ENCODE assay signal across 34 cellular contexts in the genomic region with DNA sequence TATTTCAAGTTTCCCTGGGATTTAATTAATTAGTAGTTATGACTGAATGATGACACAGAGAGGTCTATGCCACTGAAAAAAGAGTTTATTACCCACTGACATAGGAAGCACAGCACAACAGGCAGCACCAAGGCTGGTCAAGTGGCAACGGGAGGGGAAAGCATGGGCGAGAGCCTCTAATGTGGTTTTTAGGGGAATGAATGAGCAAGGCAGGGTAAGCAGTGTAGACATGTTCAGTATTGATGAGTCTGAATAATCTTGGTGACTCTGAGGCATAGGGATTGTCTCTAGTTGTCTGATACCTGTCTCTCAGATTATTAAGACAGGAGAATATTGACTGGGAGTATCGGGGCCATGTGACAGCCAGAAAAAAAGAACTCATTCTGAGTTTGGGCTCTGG.
"Had no signal": no experiment of that assay in that cellular context is flagged by ENCODE, and none has a peak within 500 bp of the region (broad histone marks: within the 10 kb centered on the region; RNA-seq: fewer than 3 reads in every experiment).

No MANE protein-coding gene starts in this region.

- H3K4me3 Mint-ChIP-seq: activated naive CD4-positive, alpha-beta T cell treated with anti-CD3 and anti-CD28 coated beads for 36 hours; activated naive CD4-positive, alpha-beta T cell treated with anti-CD3 and anti-CD28 coated beads, Interleukin-2, amount 10 ng/mL, durations not matched to agents 7 days and 5 days; activated naive CD4-positive, alpha-beta T cell treated with anti-CD3 and anti-CD28 coated beads, Interleukin-2, amount 50 U/mL, for 24 hours; activated naive CD8-positive, alpha-beta T cell; activated naive CD8-positive, alpha-beta T cell treated with anti-CD3 and anti-CD28 coated beads, Interleukin-2, amount 10 ng/mL, durations not matched to agents 7 days and 5 days; activated T-cell treated with anti-CD3 and anti-CD28 coated beads, Interleukin-2, amount 50 U/mL, for 24 hours; activated T-cell treated with anti-CD3 and anti-CD28 coated beads, Interleukin-2, amount 50 U/mL, for 4 hours; activated T-cell treated with anti-CD3 and anti-CD28 coated beads, Interleukin-2, amount 50 U/mL, for 72 hours; activated T-helper 1 cell treated with anti-CD3 and anti-CD28 coated beads, Interleukin-12 subunit alpha, Interleukin-12 subunit beta, Interleukin-2, Interleukin-4 antibody, amounts not matched to agents 30 ng/mL and 10 ng/mL and 1 ng/mL, durations not matched to agents 14 hours and 24 hours and 36 hours; activated T-helper 17 cell treated with anti-CD3 and anti-CD28 coated beads, Interleukin-2, amount 50 U/mL, for 72 hours; brain; central memory CD8-positive, alpha-beta T cell had no signal

- H3K9me3 Mint-ChIP-seq: activated naive CD4-positive, alpha-beta T cell treated with anti-CD3 and anti-CD28 coated beads for 36 hours; activated naive CD4-positive, alpha-beta T cell treated with anti-CD3 and anti-CD28 coated beads, Interleukin-2, amount 10 ng/mL, durations not matched to agents 7 days and 5 days; activated naive CD4-positive, alpha-beta T cell treated with anti-CD3 and anti-CD28 coated beads, Interleukin-2, amount 50 U/mL, for 24 hours; activated naive CD4-positive, alpha-beta T cell treated with anti-CD3 and anti-CD28 coated beads, Interleukin-2, amount 50 U/mL, for 72 hours; activated naive CD8-positive, alpha-beta T cell treated with anti-CD3 and anti-CD28 coated beads, Interleukin-2, amount 10 ng/mL, durations not matched to agents 7 days and 5 days; activated T-cell treated with anti-CD3 and anti-CD28 coated beads, Interleukin-2, amount 50 U/mL, for 24 hours; activated T-cell treated with anti-CD3 and anti-CD28 coated beads, Interleukin-2, amount 50 U/mL, for 4 hours; activated T-cell treated with anti-CD3 and anti-CD28 coated beads, Interleukin-2, amount 50 U/mL, for 72 hours; activated T-helper 1 cell treated with anti-CD3 and anti-CD28 coated beads, Interleukin-12 subunit alpha, Interleukin-12 subunit beta, Interleukin-2, Interleukin-4 antibody, amounts not matched to agents 30 ng/mL and 10 ng/mL and 1 ng/mL, durations not matched to agents 14 hours and 24 hours and 36 hours; activated T-helper 17 cell treated with anti-CD3 and anti-CD28 coated beads, Interleukin-2, amount 50 U/mL, for 72 hours; activated T-helper 2 cell treated with anti-CD3 and anti-CD28 coated beads, Interferon-gamma antibody, Interleukin-2, Interleukin-4, amounts not matched to agents 10 μg/mL and 5 μg/mL and 100 μg/mL, durations not matched to agents 14 hours and 24 hours and 36 hours; brain; central memory CD8-positive, alpha-beta T cell had no signal

- ATAC-seq: activated T-cell treated with anti-CD3 and anti-CD28 coated beads, Interleukin-2, amount 50 U/mL, for 72 hours; activated T-helper 17 cell treated with anti-CD3 and anti-CD28 coated beads, Interleukin-2, amount 50 U/mL, for 72 hours; body of pancreas had no signal

- H3K36me3 Mint-ChIP-seq: activated naive CD4-positive, alpha-beta T cell treated with anti-CD3 and anti-CD28 coated beads, Interleukin-2, amount 10 ng/mL, durations not matched to agents 7 days and 5 days; activated naive CD4-positive, alpha-beta T cell treated with anti-CD3 and anti-CD28 coated beads, Interleukin-2, amount 50 U/mL, for 24 hours; activated naive CD4-positive, alpha-beta T cell treated with anti-CD3 and anti-CD28 coated beads, Interleukin-2, amount 50 U/mL, for 72 hours; activated naive CD8-positive, alpha-beta T cell; activated naive CD8-positive, alpha-beta T cell treated with anti-CD3 and anti-CD28 coated beads, Interleukin-2, amount 10 ng/mL, durations not matched to agents 7 days and 5 days; brain had no signal

- H3K4me1 Mint-ChIP-seq: activated naive CD4-positive, alpha-beta T cell treated with anti-CD3 and anti-CD28 coated beads, Interleukin-2, amount 10 ng/mL, durations not matched to agents 7 days and 5 days; activated naive CD4-positive, alpha-beta T cell treated with anti-CD3 and anti-CD28 coated beads, Interleukin-2, amount 50 U/mL, for 24 hours; activated naive CD8-positive, alpha-beta T cell treated with anti-CD3 and anti-CD28 coated beads, Interleukin-2, amount 10 ng/mL, durations not matched to agents 7 days and 5 days; activated T-helper 17 cell treated with anti-CD3 and anti-CD28 coated beads, Interleukin-2, amount 50 U/mL, for 72 hours; brain; central memory CD8-positive, alpha-beta T cell had no signal

- H3K27ac Mint-ChIP-seq: activated naive CD4-positive, alpha-beta T cell treated with anti-CD3 and anti-CD28 coated beads for 36 hours; activated naive CD4-positive, alpha-beta T cell treated with anti-CD3 and anti-CD28 coated beads, Interleukin-2, amount 10 ng/mL, durations not matched to agents 7 days and 5 days; activated naive CD4-positive, alpha-beta T cell treated with anti-CD3 and anti-CD28 coated beads, Interleukin-2, amount 50 U/mL, for 24 hours; activated naive CD4-positive, alpha-beta T cell treated with anti-CD3 and anti-CD28 coated beads, Interleukin-2, amount 50 U/mL, for 72 hours; activated naive CD8-positive, alpha-beta T cell; activated naive CD8-positive, alpha-beta T cell treated with anti-CD3 and anti-CD28 coated beads, Interleukin-2, amount 10 ng/mL, durations not matched to agents 7 days and 5 days; activated T-cell treated with anti-CD3 and anti-CD28 coated beads, Interleukin-2, amount 50 U/mL, for 24 hours; activated T-cell treated with anti-CD3 and anti-CD28 coated beads, Interleukin-2, amount 50 U/mL, for 72 hours; activated T-helper 1 cell treated with anti-CD3 and anti-CD28 coated beads, Interleukin-12 subunit alpha, Interleukin-12 subunit beta, Interleukin-2, Interleukin-4 antibody, amounts not matched to agents 30 ng/mL and 10 ng/mL and 1 ng/mL, durations not matched to agents 14 hours and 24 hours and 36 hours; activated T-helper 17 cell treated with anti-CD3 and anti-CD28 coated beads, Interleukin-2, amount 50 U/mL, for 72 hours; activated T-helper 2 cell treated with anti-CD3 and anti-CD28 coated beads, Interferon-gamma antibody, Interleukin-2, Interleukin-4, amounts not matched to agents 10 μg/mL and 5 μg/mL and 100 μg/mL, durations not matched to agents 14 hours and 24 hours and 36 hours; brain had no signal

- DNase-seq: activated effector memory CD4-positive, alpha-beta T cell treated with anti-CD3 and anti-CD28 coated beads, Interleukin-2, amount 50 U/mL, for 16 hours; activated effector memory CD4-positive, alpha-beta T cell treated with Interleukin-2 at 50 U/mL for 16 hours; activated gamma-delta T cell; activated gamma-delta T cell treated with Interleukin-2 at 50 U/mL for 16 hours; activated naive CD4-positive, alpha-beta T cell; activated naive CD4-positive, alpha-beta T cell treated with anti-CD3 and anti-CD28 coated beads for 36 hours; activated naive CD4-positive, alpha-beta T cell treated with anti-CD3 and anti-CD28 coated beads, Interleukin-2, amount 10 ng/mL, durations not matched to agents 7 days and 5 days; activated naive CD4-positive, alpha-beta T cell treated with anti-CD3 and anti-CD28 coated beads, Interleukin-2, amount 50 U/mL, for 16 hours; activated naive CD4-positive, alpha-beta T cell treated with Interleukin-2 at 50 U/mL for 16 hours; activated naive CD8-positive, alpha-beta T cell treated with anti-CD3 and anti-CD28 coated beads, Interleukin-2, amount 10 ng/mL, durations not matched to agents 7 days and 5 days; activated T-cell treated with anti-CD3 and anti-CD28 coated beads for 4 hours; activated T-cell treated with anti-CD3 and anti-CD28 coated beads, Interleukin-2, amount 50 U/mL, for 1 hour; activated T-cell treated with anti-CD3 and anti-CD28 coated beads, Interleukin-2, amount 50 U/mL, for 24 hours; activated T-cell treated with anti-CD3 and anti-CD28 coated beads, Interleukin-2, amount 50 U/mL, for 4 hours; activated T-cell treated with anti-CD3 and anti-CD28 coated beads, Interleukin-2, amount 50 U/mL, for 48 hours; activated T-cell treated with anti-CD3 and anti-CD28 coated beads, Interleukin-2, amount 50 U/mL, for 72 hours; adrenal gland; amniotic stem cell; amygdala; anterior cingulate cortex; aorta; body of pancreas; brain microvascular endothelial cell; caudate nucleus; central memory CD4-positive, alpha-beta T cell; cerebellar nuclear complex had no signal
